In genomic region chr19:15591796-15592195, GRCh38 we compare ENCODE assay signal across 23 cellular contexts. TPM values are rescaled to one million over a fixed set of nuclear protein-coding genes. Genes with fewer than 3 reads are reported as not detected.
DNase-seq lines count a peak whose midpoint lies in the region; ATAC-seq and TF ChIP-seq lines count a peak whose summit lies in the region.
"Had no signal": no experiment of that assay in that cellular context is flagged by ENCODE, and none has a peak within 500 bp of the region (broad histone marks: within the 10 kb centered on the region; RNA-seq: fewer than 3 reads in every experiment).

No MANE protein-coding gene starts in this region.

- TF ChIP-seq CTCF in HL-60 (IDR thresholded peaks at IDR 0.05; ENCODE audit: insufficient read depth, low read length) (no peak), smooth muscle cell (IDR thresholded peaks at IDR 0.05; ENCODE audit: borderline replicate concordance, insufficient read depth, poor library complexity, severe bottlenecking) (no peak), Caco-2 (IDR thresholded peaks at IDR 0.05; ENCODE audit: insufficient read depth in 1 of 2, low read depth in 1 of 2, low read length in 1 of 2, severe bottlenecking in 1 of 2, unreplicated experiment in 1 of 2) (no peak)

- BruUV-seq in Caco-2 (replicated peaks; lab: Mats Ljungman, UMichigan) = no TSS peak

- no peak overlapping the region for H3K4me3 Mint-ChIP-seq in activated CD8-positive, alpha-beta memory T cell treated with anti-CD3 and anti-CD28 coated beads, Interleukin-2, amount 10 ng/mL, durations not matched to agents 7 days and 5 days
- no peak overlapping the region for H3K4me3 Mint-ChIP-seq in Caco-2 (ENCODE audit: unreplicated experiment)
- H3K4me3 Mint-ChIP-seq: CD4-positive, CD25-positive, alpha-beta regulatory T cell; CD8-positive, alpha-beta T cell; GM23338; H9 had no signal

- H4K20me1 ChIP-seq in smooth muscle cell (ENCODE audit: low read depth) = no peaks in the 10 kb centered on the region

- no peaks in the 10 kb centered on the region for H3K4me1 ChIP-seq in smooth muscle cell (ENCODE audit: low read depth)
- no peaks in the 10 kb centered on the region for H3K4me1 ChIP-seq in Caco-2
- H3K4me1 ChIP-seq: BE2C had no signal

- H3K27me3 ChIP-seq in HL-60 (ENCODE audit: insufficient read depth, poor library complexity, severe bottlenecking) (no peaks in the 10 kb centered on the region), smooth muscle cell (ENCODE audit: low read depth) (no peaks in the 10 kb centered on the region), Caco-2 (replicated peaks; ENCODE audit: control insufficient read depth, insufficient read depth, low read length) (no peaks in the 10 kb centered on the region)
- H3K27me3 ChIP-seq: BE2C had no signal

- H2AFZ ChIP-seq in smooth muscle cell (ENCODE audit: low read depth) = no peak overlapping the region
- H2AFZ ChIP-seq: GM23338 had no signal

- H3K4me1 Mint-ChIP-seq in activated CD8-positive, alpha-beta memory T cell treated with anti-CD3 and anti-CD28 coated beads, Interleukin-2, amount 10 ng/mL, durations not matched to agents 7 days and 5 days = no peaks in the 10 kb centered on the region
- peaks cover 6% of the 10 kb centered on the region for H3K4me1 Mint-ChIP-seq in Caco-2 (ENCODE audit: low read depth, unreplicated experiment)
- H3K4me1 Mint-ChIP-seq: GM23338, H9 had no signal

- CTCF ChIA-PET in activated CD8-positive, alpha-beta memory T cell treated with anti-CD3 and anti-CD28 coated beads, Interleukin-2, amount 10 ng/mL, durations not matched to agents 7 days and 5 days (lab: Charles Lee) = no interaction called here
- CTCF ChIA-PET in Caco-2 (lab: Charles Lee) = no interaction called here

- H3K9ac ChIP-seq in smooth muscle cell (ENCODE audit: low read depth) = no peak overlapping the region

- no peaks in the 10 kb centered on the region for H3K79me2 ChIP-seq in smooth muscle cell (ENCODE audit: low read depth)

- H3F3A ChIP-seq in smooth muscle cell (ENCODE audit: low read depth) = no peaks in the 10 kb centered on the region

- no peak for ATAC-seq in activated CD8-positive, alpha-beta memory T cell treated with anti-CD3 and anti-CD28 coated beads, Interleukin-2, amount 10 ng/mL, durations not matched to agents 7 days and 5 days
- ATAC-seq in left lobe of liver = no peak
- ATAC-seq: CD8-positive, alpha-beta T cell; GM12878; GM23338; HCT116 had no signal

- peak overlapping the region; percentile 40 for H3K27ac ChIP-seq in HL-60 (replicated peaks)
- H3K27ac ChIP-seq in smooth muscle cell (ENCODE audit: low read depth) = no peak overlapping the region
- H3K27ac ChIP-seq: 22Rv1 had no signal

- no peaks in the 10 kb centered on the region for H3K36me3 Mint-ChIP-seq in activated CD8-positive, alpha-beta memory T cell treated with anti-CD3 and anti-CD28 coated beads, Interleukin-2, amount 10 ng/mL, durations not matched to agents 7 days and 5 days
- no peaks in the 10 kb centered on the region for H3K36me3 Mint-ChIP-seq in Caco-2 (ENCODE audit: insufficient read depth, unreplicated experiment)
- H3K36me3 Mint-ChIP-seq: CD8-positive, alpha-beta T cell had no signal

- 76% methylated on average over 4 of the region's 4 CpGs for WGBS in smooth muscle cell (ENCODE audit: low lambda C conversion rate)

- no peaks in the 10 kb centered on the region for H3K9me3 Mint-ChIP-seq in activated CD8-positive, alpha-beta memory T cell treated with anti-CD3 and anti-CD28 coated beads, Interleukin-2, amount 10 ng/mL, durations not matched to agents 7 days and 5 days (ENCODE audit: low read depth)
- H3K9me3 Mint-ChIP-seq in Caco-2 (ENCODE audit: unreplicated experiment) = peaks cover 14% of the 10 kb centered on the region

- POLR2A ChIA-PET in Caco-2 (lab: Charles Lee) = no interaction called here

- peaks cover 7% of the 10 kb centered on the region for H3K9me3 ChIP-seq in smooth muscle cell (replicated peaks; ENCODE audit: low read depth)
- no peaks in the 10 kb centered on the region for H3K9me3 ChIP-seq in Caco-2
- H3K9me3 ChIP-seq: BE2C had no signal

- intact Hi-C loops in Caco-2 (cut with micrococcal nuclease; ENCODE audit: unreplicated experiment) = no loop called here

- no peak overlapping the region for H3K4me3 ChIP-seq in HL-60 (replicated peaks; ENCODE audit: insufficient read depth, low read length)
- H3K4me3 ChIP-seq in smooth muscle cell = no peak overlapping the region
- H3K4me3 ChIP-seq in Caco-2 (ENCODE audit: low read depth, low read length) = no peak overlapping the region
- H3K4me3 ChIP-seq: GM12878, GM23338 had no signal

- no peak overlapping the region for H3K27ac Mint-ChIP-seq in activated CD8-positive, alpha-beta memory T cell treated with anti-CD3 and anti-CD28 coated beads, Interleukin-2, amount 10 ng/mL, durations not matched to agents 7 days and 5 days
- H3K27ac Mint-ChIP-seq in Caco-2 (ENCODE audit: unreplicated experiment) = no peak overlapping the region
- H3K27ac Mint-ChIP-seq: CD4-positive, CD25-positive, alpha-beta regulatory T cell; CD8-positive, alpha-beta T cell; GM23338; H9 had no signal

- H3K36me3 ChIP-seq in smooth muscle cell (ENCODE audit: low read depth) = no peaks in the 10 kb centered on the region
- no peaks in the 10 kb centered on the region for H3K36me3 ChIP-seq in Caco-2 (ENCODE audit: control insufficient read depth, insufficient read depth, low read length)
- H3K36me3 ChIP-seq: BE2C had no signal

- peak; percentile 30 for DNase-seq in activated CD8-positive, alpha-beta memory T cell treated with anti-CD3 and anti-CD28 coated beads, Interleukin-2, amount 50 U/mL, for 48 hours
- DNase-seq in activated CD8-positive, alpha-beta memory T cell treated with anti-CD3 and anti-CD28 coated beads, Interleukin-2, amount 10 ng/mL, durations not matched to agents 7 days and 5 days = no peak
- DNase-seq in HL-60 (ENCODE audit: low read depth in 1 of 2, low spot score in 1 of 2) = no peak
- DNase-seq in left lobe of liver (ENCODE audit: low spot score) = peak; percentile 40
- no peak for DNase-seq in smooth muscle cell (lab: John Stamatoyannopoulos, UW; ENCODE audit: unreplicated experiment)
- DNase-seq in Caco-2 = no peak
- DNase-seq in AG08395 (ENCODE audit: low spot score) = no peak
- DNase-seq: AML-193; BE2C; C1 segment of cervical spinal cord; CD4-positive, CD25-positive, alpha-beta regulatory T cell; CD8-positive, alpha-beta T cell; DMS 273 treated with DMSO at 0.1 percent for 48 hours; DMS79; EL; GDM1; H9 had no signal

- H3K27me3 Mint-ChIP-seq in activated CD8-positive, alpha-beta memory T cell treated with anti-CD3 and anti-CD28 coated beads, Interleukin-2, amount 10 ng/mL, durations not matched to agents 7 days and 5 days = peaks cover 11% of the 10 kb centered on the region
- H3K27me3 Mint-ChIP-seq in Caco-2 (ENCODE audit: insufficient read depth, unreplicated experiment) = peaks cover 7% of the 10 kb centered on the region

- H3K4me2 ChIP-seq in smooth muscle cell = no peak overlapping the region
- H3K4me2 ChIP-seq: GM23338 had no signal

RNA-seq across cellular contexts. Expression of gene CYP4F8, which starts 23.2 kb away (rescaled TPM):
- total RNA-seq in activated CD8-positive, alpha-beta memory T cell treated with anti-CD3 and anti-CD28 coated beads, Interleukin-2, amount 10 ng/mL, durations not matched to agents 7 days and 5 days = not detected
- total RNA-seq in left lobe of liver (not detected), smooth muscle cell (not detected in 2 replicates), Caco-2 (2022) (not detected in 2 replicates)
- polyA plus RNA-seq in smooth muscle cell = not detected in 2 replicates
- total RNA-seq: CD4-positive, CD25-positive, alpha-beta regulatory T cell; CD8-positive, alpha-beta T cell; GM12878; GM23338; H4; H9 had no signal
- polyA plus RNA-seq: AG04450; CD4-positive, CD25-positive, alpha-beta regulatory T cell; GM12878; GM23338 had no signal

RNA-seq across cellular contexts. Expression of gene CYP4F3, which starts 48.9 kb away (rescaled TPM):
- total RNA-seq in activated CD8-positive, alpha-beta memory T cell treated with anti-CD3 and anti-CD28 coated beads, Interleukin-2, amount 10 ng/mL, durations not matched to agents 7 days and 5 days = under 1 TPM in 1 of 2 experiments, not detected in 1; 0.26 TPM
- total RNA-seq in left lobe of liver (401 TPM), smooth muscle cell (not detected in 2 replicates), Caco-2 (2022) (0.65 and 0.93 TPM in 2 replicates)
- not detected in 2 replicates for polyA plus RNA-seq in smooth muscle cell
- total RNA-seq: CD4-positive, CD25-positive, alpha-beta regulatory T cell; CD8-positive, alpha-beta T cell; GM23338; H9 had no signal
- polyA plus RNA-seq: CD4-positive, CD25-positive, alpha-beta regulatory T cell; GM23338 had no signal

Comparison
In these comparisons a context has a peak if more than half of its experiments do, and no peak if none do; other contexts are left out.
1. DNase-seq: peak in activated CD8-positive, alpha-beta memory T cell treated with anti-CD3 and anti-CD28 coated beads, Interleukin-2, amount 50 U/mL, for 48 hours (single experiment) and left lobe of liver (single experiment); none in activated CD8-positive, alpha-beta memory T cell treated with anti-CD3 and anti-CD28 coated beads, Interleukin-2, amount 10 ng/mL, durations not matched to agents 7 days and 5 days (single experiment), HL-60 (0 of 2), smooth muscle cell (single experiment), Caco-2 (0 of 2) and AG08395 (single experiment).
2. RNA of gene CYP4F3, which starts 48.9 kb away (total RNA-seq): 401 TPM in left lobe of liver (single experiment); 0.65 to 0.93 TPM in Caco-2, 0.26 TPM in activated CD8-positive, alpha-beta memory T cell treated with anti-CD3 and anti-CD28 coated beads, Interleukin-2, amount 10 ng/mL, durations not matched to agents 7 days and 5 days and not detected in smooth muscle cell; every median in the first group is over 100 times any median in the second.